ENCODE assay signal across 8 cellular contexts in the genomic region with DNA sequence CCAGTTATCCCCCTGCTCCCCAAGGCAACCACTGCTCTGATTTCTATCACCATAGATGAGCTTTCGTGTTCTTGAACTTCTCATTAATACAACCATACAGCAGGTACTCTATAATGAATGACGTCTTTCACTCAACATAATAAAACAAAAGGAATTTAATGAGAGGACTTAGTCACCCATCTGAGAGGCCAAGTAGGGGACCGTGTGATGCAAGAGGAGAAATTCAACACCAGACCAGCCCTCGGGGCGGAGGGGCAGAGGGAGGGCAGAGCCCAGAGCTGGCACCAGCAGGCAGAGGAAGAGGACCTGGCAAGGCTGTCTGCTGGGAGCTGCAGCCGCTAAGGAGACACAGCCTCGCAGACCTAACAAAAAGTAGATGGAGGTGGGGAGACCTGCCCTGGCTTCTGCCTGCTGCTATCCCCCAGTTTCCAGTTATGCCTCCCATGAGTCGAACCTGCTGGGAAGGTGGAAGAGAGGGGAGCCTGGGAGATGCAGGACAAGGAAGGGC. TPM values are rescaled to one million over a fixed set of nuclear protein-coding genes. Genes with fewer than 3 reads are reported as not detected.
A peak's percentile ranks its signal among the peaks of the same experiment; 100 is the strongest.
DNase-seq lines count a peak whose midpoint lies in the region; ATAC-seq, FAIRE-seq and TF ChIP-seq lines count a peak whose summit lies in the region.

No MANE protein-coding gene starts in this region.

- H3K79me2 ChIP-seq in K562 (ENCODE audit: control insufficient read depth, insufficient read depth, low read length) (no peaks in the 10 kb centered on the region), Karpas-422 (ENCODE audit: low read length) (no peaks in the 10 kb centered on the region)

- intact Hi-C loops in K562 (cut with micrococcal nuclease), result no loop called here
- intact Hi-C loops in activated T-helper 2 cell treated with anti-CD3 and anti-CD28 coated beads, Interferon-gamma antibody, Interleukin-2, Interleukin-4, amounts not matched to agents 10 μg/mL and 5 μg/mL and 100 μg/mL, durations not matched to agents 14 hours and 24 hours and 36 hours (cut with micrococcal nuclease), result no loop called here

- no peak for FAIRE-seq in K562 (lab: Jason Lieb, UNC)

- ATAC-seq in K562 (no peak), GM18870 (IDR thresholded peaks at IDR 0.05; ENCODE audit: unreplicated experiment) (no peak), HG02678 (IDR thresholded peaks at IDR 0.05; ENCODE audit: unreplicated experiment) (no peak)

- H3K27me3 ChIP-seq in K562 (ENCODE audit: control insufficient read depth in 2 of 2, insufficient read depth in 2 of 2, low read length in 2 of 2), result peaks cover 29 to 54% of the 10 kb centered on the region in 2 experiments
- no peaks in the 10 kb centered on the region for H3K27me3 ChIP-seq in Karpas-422 (ENCODE audit: low read length)

- in situ Hi-C loops in K562 (cut with MboI), result no loop called here

- CTCF ChIA-PET in K562 (lab: Yijun Ruan, JAX; ENCODE audit: low intra/inter-chr PET ratio), result interaction anchor here (1.4 kb wide), 1 partner anchor 45 kb away, joined by 7 read pairs; no protein-coding TSS in a partner anchor

- peaks cover 8% of the 10 kb centered on the region; the same call in 1 of the 2 replicates for H4K20me1 ChIP-seq in K562 (replicated peaks; ENCODE audit: control insufficient read depth, insufficient read depth, low read length)
- H4K20me1 ChIP-seq in Karpas-422 (ENCODE audit: insufficient read depth, low read depth, low read length), result no peaks in the 10 kb centered on the region

- no peak overlapping the region for H3K27ac ChIP-seq in K562 (ENCODE audit: extremely low read depth, low read depth, low read length)
- no peak overlapping the region for H3K27ac ChIP-seq in Karpas-422 (ENCODE audit: low read length)

- TF ChIP-seq RAD21 in K562 (CRISPR knock-in tag; conservative IDR thresholded peaks at IDR 0.05 in 1 of 2, IDR thresholded peaks at IDR 0.05 in 1 of 2), result no peak

- H3K4me3 ChIP-seq in K562, result no peak overlapping the region
- H3K4me3 ChIP-seq in Karpas-422 (ENCODE audit: low read length), result no peak overlapping the region

- no peak overlapping the region for H3K9ac ChIP-seq in K562 (ENCODE audit: insufficient read depth in 1 of 2, low read depth in 2 of 2, low read length in 2 of 2)
- no peak overlapping the region for H3K9ac ChIP-seq in Karpas-422 (ENCODE audit: low read length)

- no peak overlapping the region for H3K4me3 Mint-ChIP-seq in activated T-helper 2 cell treated with anti-CD3 and anti-CD28 coated beads, Interferon-gamma antibody, Interleukin-2, Interleukin-4, amounts not matched to agents 10 μg/mL and 5 μg/mL and 100 μg/mL, durations not matched to agents 14 hours and 24 hours and 36 hours (ENCODE audit: low read depth)

- H3K4me1 ChIP-seq in K562 (replicated peaks in 1 of 2; ENCODE audit: control insufficient read depth in 2 of 2, insufficient read depth in 2 of 2, low read length in 2 of 2) (peaks cover 0 to 10% of the 10 kb centered on the region in 2 experiments; a peak in 2 of 5 replicates), Karpas-422 (ENCODE audit: low read length) (no peaks in the 10 kb centered on the region)

- H3K9me1 ChIP-seq in K562 (ENCODE audit: control insufficient read depth, insufficient read depth, low read length), result no peaks in the 10 kb centered on the region

- peaks cover 12% of the 10 kb centered on the region for H3K4me1 Mint-ChIP-seq in activated T-helper 2 cell treated with anti-CD3 and anti-CD28 coated beads, Interferon-gamma antibody, Interleukin-2, Interleukin-4, amounts not matched to agents 10 μg/mL and 5 μg/mL and 100 μg/mL, durations not matched to agents 14 hours and 24 hours and 36 hours (ENCODE audit: low read depth)

- POLR2A ChIA-PET in K562 (lab: Yijun Ruan, JAX), result no interaction called here

- no TSS peak for BruUV-seq in K562 (replicated peaks; lab: Mats Ljungman, UMichigan)

- DNase-seq in COR-L47 (lab: John Stamatoyannopoulos, UW), result peak; percentile 48
- DNase-seq in NCI-H1092 (lab: John Stamatoyannopoulos, UW), result peak; percentile 60
- DNase-seq in K562 (ENCODE audit: extremely low read depth in 1 of 4, low spot score in 3 of 4), result no peak
- DNase-seq in kidney glomerular epithelial cell (lab: John Stamatoyannopoulos, UW), result peak; percentile 95
- no peak for DNase-seq in Karpas-422
- no peak for DNase-seq in activated T-helper 2 cell treated with anti-CD3 and anti-CD28 coated beads, Interferon-gamma antibody, Interleukin-2, Interleukin-4, amounts not matched to agents 10 μg/mL and 5 μg/mL and 100 μg/mL, durations not matched to agents 14 hours and 24 hours and 36 hours (ENCODE audit: low spot score)

- H3K27me3 Mint-ChIP-seq in activated T-helper 2 cell treated with anti-CD3 and anti-CD28 coated beads, Interferon-gamma antibody, Interleukin-2, Interleukin-4, amounts not matched to agents 10 μg/mL and 5 μg/mL and 100 μg/mL, durations not matched to agents 14 hours and 24 hours and 36 hours (ENCODE audit: low read depth), result no peaks in the 10 kb centered on the region

- no peaks in the 10 kb centered on the region for H3K9me2 ChIP-seq in Karpas-422 (replicated peaks; ENCODE audit: insufficient read depth, low read length)

- H3K9me3 Mint-ChIP-seq in activated T-helper 2 cell treated with anti-CD3 and anti-CD28 coated beads, Interferon-gamma antibody, Interleukin-2, Interleukin-4, amounts not matched to agents 10 μg/mL and 5 μg/mL and 100 μg/mL, durations not matched to agents 14 hours and 24 hours and 36 hours, result no peaks in the 10 kb centered on the region

- no peak for TF ChIP-seq POLR2A in K562 (conservative IDR thresholded peaks at IDR 0.05)

- no peak overlapping the region for H3K4me2 ChIP-seq in K562 (ENCODE audit: insufficient read depth, low read length)
- no peak overlapping the region for H3K4me2 ChIP-seq in Karpas-422 (ENCODE audit: low read depth, low read length, poor library complexity, severe bottlenecking)

- no peak for TF ChIP-seq CTCF in K562 (IDR thresholded peaks at IDR 0.05 in 2 of 3, conservative IDR thresholded peaks at IDR 0.05 in 1 of 3; ENCODE audit: insufficient read depth in 2 of 3, low read depth in 1 of 3, low read length in 3 of 3)

- H3K9me3 ChIP-seq in K562 (replicated peaks; ENCODE audit: control insufficient read depth, insufficient read depth, low read depth, low read length) (no peaks in the 10 kb centered on the region), Karpas-422 (ENCODE audit: low read length) (no peaks in the 10 kb centered on the region)

- no peaks in the 10 kb centered on the region for H3K36me3 Mint-ChIP-seq in activated T-helper 2 cell treated with anti-CD3 and anti-CD28 coated beads, Interferon-gamma antibody, Interleukin-2, Interleukin-4, amounts not matched to agents 10 μg/mL and 5 μg/mL and 100 μg/mL, durations not matched to agents 14 hours and 24 hours and 36 hours (ENCODE audit: low read depth)

- no peak for TF ChIP-seq EP300 in K562 (IDR thresholded peaks at IDR 0.05; ENCODE audit: low read length)

- H2AFZ ChIP-seq in K562 (ENCODE audit: low read depth, low read length), result no peak overlapping the region
- no peak overlapping the region for H2AFZ ChIP-seq in Karpas-422 (ENCODE audit: low read length)

- H3K36me3 ChIP-seq in K562 (ENCODE audit: control insufficient read depth, insufficient read depth, low read length) (no peaks in the 10 kb centered on the region), Karpas-422 (ENCODE audit: insufficient read depth, low read length) (no peaks in the 10 kb centered on the region)

- WGBS in K562 (ENCODE audit: insufficient coverage, low coverage, missing lambda C conversion rate), result 2% methylated on average over 8 of the region's 8 CpGs

- no peak overlapping the region for H3K27ac Mint-ChIP-seq in activated T-helper 2 cell treated with anti-CD3 and anti-CD28 coated beads, Interferon-gamma antibody, Interleukin-2, Interleukin-4, amounts not matched to agents 10 μg/mL and 5 μg/mL and 100 μg/mL, durations not matched to agents 14 hours and 24 hours and 36 hours

RNA-seq across cellular contexts. Expression of a gene that starts 13.7 kb away (rescaled TPM):
- total RNA-seq in K562 (2011; cell fraction: chromatin; rRNA removed; ENCODE audit: low replicate concordance), result not detected in 2 replicates
- not detected in 2 replicates for total RNA-seq in K562 (2011; cell fraction: nucleolus; rRNA removed)
- total RNA-seq in K562 (2011; cell fraction: nucleoplasm; rRNA removed), result not detected in 2 replicates
- total RNA-seq in K562 (2014; rRNA removed) (not detected in 2 replicates), K562 (2014; rRNA removed; fragmentation: Illumina TruSeq; extraction: Trizol) (not detected in 2 replicates), K562 (2015; rRNA removed; fragmentation: Illumina TruSeq; extraction: Trizol) (not detected in 2 replicates), K562 (2021) (not detected in 2 replicates)
- polyA plus RNA-seq in K562 (2011; rRNA removed) (not detected in 2 replicates), K562 (2014; fragmentation: Illumina TruSeq; extraction: Trizol) (not detected in 2 replicates), K562 (2014; fragmentation: Nextera tagmentation; extraction: Ambion mirVana) (not detected), K562 (2014; rRNA removed) (not detected in 2 replicates)
- not detected in 2 replicates for polyA plus RNA-seq in K562 (2011; cell fraction: cytosol; rRNA removed)
- not detected in 2 replicates for polyA plus RNA-seq in K562 (2011; cell fraction: nucleus; rRNA removed)
- polyA plus RNA-seq in K562 (2012), result 0.07 TPM in 1 of 2 replicates, not detected in the other
- not detected in 2 replicates for polyA minus RNA-seq in K562 (2011; rRNA and poly(A)+ RNA removed)
- polyA minus RNA-seq in K562 (2011; cell fraction: cytosol; rRNA and poly(A)+ RNA removed), result 2.9 and 3.7 TPM in 2 replicates
- polyA minus RNA-seq in K562 (2011; cell fraction: nucleus; rRNA and poly(A)+ RNA removed), result 0.56 and 0.81 TPM in 2 replicates
- total RNA-seq in Karpas-422 (2014; rRNA removed; shearing (Covaris generic); ENCODE audit: low replicate concordance), result not detected in 2 replicates
- not detected in 2 replicates for total RNA-seq in activated T-helper 2 cell treated with anti-CD3 and anti-CD28 coated beads, Interferon-gamma antibody, Interleukin-2, Interleukin-4, amounts not matched to agents 10 μg/mL and 5 μg/mL and 100 μg/mL, durations not matched to agents 14 hours and 24 hours and 36 hours

RNA-seq across cellular contexts. Expression of a gene that starts 16.8 kb away (rescaled TPM):
- total RNA-seq in K562 (2011; cell fraction: chromatin; rRNA removed; ENCODE audit: low replicate concordance), result 0.42 TPM in 1 of 2 replicates, not detected in the other
- 0.79 and 1.0 TPM in 2 replicates for total RNA-seq in K562 (2011; cell fraction: nucleolus; rRNA removed)
- total RNA-seq in K562 (2011; cell fraction: nucleoplasm; rRNA removed), result 0.66 TPM in 1 of 2 replicates, not detected in the other
- 0.16 and 0.23 TPM in 2 replicates for total RNA-seq in K562 (2014; rRNA removed)
- total RNA-seq in K562 (2014; rRNA removed; fragmentation: Illumina TruSeq; extraction: Trizol), result 0.10 TPM in 1 of 2 replicates, not detected in the other
- total RNA-seq in K562 (2015; rRNA removed; fragmentation: Illumina TruSeq; extraction: Trizol), result not detected in 2 replicates
- 0.11 and 0.38 TPM in 2 replicates for total RNA-seq in K562 (2021)
- polyA plus RNA-seq in K562 (2011; rRNA removed), result 0.03 TPM in 1 of 2 replicates, not detected in the other
- 0.01 and 0.10 TPM in 2 replicates for polyA plus RNA-seq in K562 (2011; cell fraction: cytosol; rRNA removed)
- polyA plus RNA-seq in K562 (2011; cell fraction: nucleus; rRNA removed), result not detected in 2 replicates
- polyA plus RNA-seq in K562 (2012), result 0.21 and 0.79 TPM in 2 replicates
- polyA plus RNA-seq in K562 (2014; fragmentation: Illumina TruSeq; extraction: Trizol), result 0.07 TPM in 1 of 2 replicates, not detected in the other
- not detected for polyA plus RNA-seq in K562 (2014; fragmentation: Nextera tagmentation; extraction: Ambion mirVana)
- 0.30 TPM in 1 of 2 replicates, not detected in the other for polyA plus RNA-seq in K562 (2014; rRNA removed)
- polyA minus RNA-seq in K562 (2011; rRNA and poly(A)+ RNA removed), result 0.07 TPM in 1 of 2 replicates, not detected in the other
- polyA minus RNA-seq in K562 (2011; cell fraction: cytosol; rRNA and poly(A)+ RNA removed), result 0.64 TPM in 1 of 2 replicates, not detected in the other
- 0.33 and 0.67 TPM in 2 replicates for polyA minus RNA-seq in K562 (2011; cell fraction: nucleus; rRNA and poly(A)+ RNA removed)
- not detected in 2 replicates for total RNA-seq in Karpas-422 (2014; rRNA removed; shearing (Covaris generic); ENCODE audit: low replicate concordance)
- total RNA-seq in activated T-helper 2 cell treated with anti-CD3 and anti-CD28 coated beads, Interferon-gamma antibody, Interleukin-2, Interleukin-4, amounts not matched to agents 10 μg/mL and 5 μg/mL and 100 μg/mL, durations not matched to agents 14 hours and 24 hours and 36 hours, result 0.16 and 0.34 TPM in 2 replicates

Comparison
In these comparisons a context has a peak if more than half of its experiments do, and no peak if none do; other contexts are left out.
1. DNase-seq: peak in COR-L47 (single experiment), NCI-H1092 (single experiment) and kidney glomerular epithelial cell (single experiment); none in K562 (0 of 4), Karpas-422 (single experiment) and activated T-helper 2 cell treated with anti-CD3 and anti-CD28 coated beads, Interferon-gamma antibody, Interleukin-2, Interleukin-4, amounts not matched to agents 10 μg/mL and 5 μg/mL and 100 μg/mL, durations not matched to agents 14 hours and 24 hours and 36 hours (single experiment).